In genomic region chr16:90046122-90046970, GRCh38 we compare ENCODE assay signal across 10 cellular contexts. TPM values are rescaled to one million over a fixed set of nuclear protein-coding genes. Genes with fewer than 3 reads are reported as not detected.
DNase-seq lines count a peak whose midpoint lies in the region; ATAC-seq, FAIRE-seq and TF ChIP-seq lines count a peak whose summit lies in the region.
"Had no signal": no experiment of that assay in that cellular context is flagged by ENCODE, and none has a peak within 500 bp of the region (broad histone marks: within the 10 kb centered on the region; RNA-seq: fewer than 3 reads in every experiment).

No MANE protein-coding gene starts in this region.

- no peak overlapping the region for H3K4me3 ChIP-seq in endocrine pancreas (ENCODE audit: control insufficient read depth, insufficient read depth, low read length)
- no peak overlapping the region for H3K4me3 ChIP-seq in neuronal stem cell (ENCODE audit: low read length in 2 of 2)

- peaks cover 48% of the 10 kb centered on the region for H3K36me3 Mint-ChIP-seq in Calu3 (ENCODE audit: insufficient read depth, unreplicated experiment)

- no peak overlapping the region for H4K8ac ChIP-seq in neuronal stem cell (ENCODE audit: low read depth, low read length)

- H3K9ac ChIP-seq in endocrine pancreas (ENCODE audit: control insufficient read depth, insufficient read depth, low read length) = peak overlapping the region; percentile 4
- H3K9ac ChIP-seq in neuronal stem cell (ENCODE audit: low read depth, low read length, poor library complexity) = peak overlapping the region; percentile 63

- H3K27ac ChIP-seq in neuronal stem cell (replicated peaks; ENCODE audit: low read length) = no peak overlapping the region

- ATAC-seq in GM21737 (IDR thresholded peaks at IDR 0.05; ENCODE audit: unreplicated experiment) (no peak), HG03432 (IDR thresholded peaks at IDR 0.05; ENCODE audit: unreplicated experiment) (no peak)
- ATAC-seq: activated naive CD8-positive, alpha-beta T cell treated with anti-CD3 and anti-CD28 coated beads, Interleukin-2, amount 50 U/mL, for 24 hours had no signal

- H3K23ac ChIP-seq in neuronal stem cell (ENCODE audit: low read depth, low read length, poor library complexity) = peak overlapping the region; percentile 86

- H2AK5ac ChIP-seq in neuronal stem cell (ENCODE audit: low read depth, low read length) = peak overlapping the region; percentile 98

- no peak overlapping the region for H3K27ac Mint-ChIP-seq in Calu3 (ENCODE audit: unreplicated experiment)
- H3K27ac Mint-ChIP-seq: activated naive CD8-positive, alpha-beta T cell treated with anti-CD3 and anti-CD28 coated beads, Interleukin-2, amount 50 U/mL, for 24 hours had no signal

- peaks cover 3% of the 10 kb centered on the region for H3K79me1 ChIP-seq in neuronal stem cell (ENCODE audit: low read depth, low read length)

- intact Hi-C loops in Calu3 (cut with micrococcal nuclease; ENCODE audit: unreplicated experiment) = no loop called here

- H3K4me1 Mint-ChIP-seq in Calu3 (ENCODE audit: low read depth, unreplicated experiment) = peaks cover 30% of the 10 kb centered on the region

- no TSS peak for BruUV-seq in Calu3 (replicated peaks; lab: Mats Ljungman, UMichigan)

- H2BK12ac ChIP-seq in neuronal stem cell (ENCODE audit: low read length) = no peak overlapping the region

- H3K4ac ChIP-seq in neuronal stem cell (ENCODE audit: low read length) = no peak overlapping the region

- H3K4me2 ChIP-seq in neuronal stem cell (ENCODE audit: insufficient read depth, low read length, poor library complexity, severe bottlenecking) = peak overlapping the region; percentile 56

- no peak for TF ChIP-seq CTCF in Calu3 (IDR thresholded peaks at IDR 0.05; ENCODE audit: unreplicated experiment)
- no peak for TF ChIP-seq CTCF in D721Med (IDR thresholded peaks at IDR 0.05; ENCODE audit: insufficient read depth, missing control alignments)

- no peaks in the 10 kb centered on the region for H3K9me3 ChIP-seq in endocrine pancreas (ENCODE audit: control insufficient read depth, low read length)
- peaks cover 0 to 3% of the 10 kb centered on the region in 2 donors for H3K9me3 ChIP-seq in neuronal stem cell (replicated peaks in 1 of 2; ENCODE audit: control insufficient read depth in 2 of 2, insufficient read depth in 1 of 2, low read depth in 1 of 2, low read length in 2 of 2)

- no peaks in the 10 kb centered on the region for H3K9me3 Mint-ChIP-seq in Calu3 (ENCODE audit: low read depth, unreplicated experiment)
- H3K9me3 Mint-ChIP-seq: activated naive CD8-positive, alpha-beta T cell treated with anti-CD3 and anti-CD28 coated beads, Interleukin-2, amount 50 U/mL, for 24 hours had no signal

- no peaks in the 10 kb centered on the region for H3K27me3 ChIP-seq in endocrine pancreas (ENCODE audit: control insufficient read depth, insufficient read depth, low read length)
- peaks cover 0 to 36% (median 0%) of the 10 kb centered on the region in 3 experiments for H3K27me3 ChIP-seq in neuronal stem cell (ENCODE audit: control insufficient read depth in 3 of 3, insufficient read depth in 3 of 3, low read depth in 1 of 3, low read length in 3 of 3)

- no CpG with 5 or more reads among the region's 23 CpGs for WGBS in neuronal stem cell (ENCODE audit: extremely low coverage in 2 of 2, insufficient read length in 2 of 2, insufficient replicate concordance in 1 of 2), 2 donors

- no peak for DNase-seq in Calu3
- peak; percentile 60 for DNase-seq in NCI-H146 treated with DMSO at 0.1 percent for 48 hours (lab: John Stamatoyannopoulos, UW; ENCODE audit: unreplicated experiment)
- no peak for DNase-seq in neuronal stem cell (ENCODE audit: low spot score)
- no peak for DNase-seq in KG1 (lab: John Stamatoyannopoulos, UW)
- DNase-seq in D721Med (ENCODE audit: insufficient read length, low spot score) = no peak
- DNase-seq: activated naive CD8-positive, alpha-beta T cell treated with anti-CD3 and anti-CD28 coated beads, Interleukin-2, amount 50 U/mL, for 24 hours had no signal

- peaks cover 5% of the 10 kb centered on the region for H3K36me3 ChIP-seq in endocrine pancreas (ENCODE audit: control insufficient read depth, insufficient read depth, low read length)
- H3K36me3 ChIP-seq in neuronal stem cell (replicated peaks in 1 of 2; ENCODE audit: control insufficient read depth in 2 of 2, insufficient read depth in 2 of 2, low read length in 2 of 2) = no peaks in the 10 kb centered on the region

- peak overlapping the region; percentile 56 for H2BK120ac ChIP-seq in neuronal stem cell (ENCODE audit: low read depth, low read length)

- H2BK5ac ChIP-seq in neuronal stem cell (ENCODE audit: low read length) = no peak overlapping the region

- H4K91ac ChIP-seq in neuronal stem cell (ENCODE audit: low read depth, low read length, poor library complexity) = peak overlapping the region; percentile 9

- H3K4me1 ChIP-seq in endocrine pancreas (ENCODE audit: control insufficient read depth, insufficient read depth, low read length) (no peaks in the 10 kb centered on the region), neuronal stem cell (ENCODE audit: control insufficient read depth in 2 of 2, insufficient read depth in 1 of 2, low read depth in 1 of 2, low read length in 2 of 2) (peaks cover 5 to 9% of the 10 kb centered on the region in 2 donors)

- peak overlapping the region; percentile 87 for H3K18ac ChIP-seq in neuronal stem cell (ENCODE audit: low read length)

- H2BK15ac ChIP-seq in neuronal stem cell (ENCODE audit: low read length) = no peak overlapping the region

- H3K4me3 Mint-ChIP-seq in Calu3 (ENCODE audit: low read depth, unreplicated experiment) = peak overlapping the region; percentile 49
- H3K4me3 Mint-ChIP-seq: activated naive CD8-positive, alpha-beta T cell treated with anti-CD3 and anti-CD28 coated beads, Interleukin-2, amount 50 U/mL, for 24 hours had no signal

- FAIRE-seq in D721Med (lab: Jason Lieb, UNC) = no peak

- H2AFZ ChIP-seq in neuronal stem cell (ENCODE audit: low read length) = peak overlapping the region; percentile 88

- CTCF ChIA-PET in Calu3 (lab: Charles Lee) = interaction anchor here (0.9 kb wide), 1 partner anchor 27 kb away, joined by 4 read pairs; the partner anchor contains the start of gene DBNDD1

- peak overlapping the region; percentile 72 for H3K14ac ChIP-seq in neuronal stem cell (ENCODE audit: low read length)

- H3K27me3 Mint-ChIP-seq in Calu3 (ENCODE audit: unreplicated experiment) = no peaks in the 10 kb centered on the region

RNA-seq across cellular contexts. Expression of gene DBNDD1, which starts 27.1 kb away (rescaled TPM):
- total RNA-seq in Calu3 (2022) = 38.5 and 39.9 TPM in 2 replicates
- 35.6 TPM for polyA plus RNA-seq in neuronal stem cell (2013, experiment 1 of 2)
- 34.0 TPM for polyA plus RNA-seq in neuronal stem cell (2013, experiment 2 of 2)

RNA-seq across cellular contexts. Expression of gene PRDM7, which starts 30.8 kb away (rescaled TPM):
- not detected in 2 replicates for total RNA-seq in Calu3 (2022)
- not detected for polyA plus RNA-seq in neuronal stem cell (2013, experiment 1 of 2)
- polyA plus RNA-seq in neuronal stem cell (2013, experiment 2 of 2) = 0.01 TPM
- total RNA-seq: renal cortical epithelial cell had no signal
